Comparison of ENCODE assay signal across 29 cellular contexts in the genomic region with DNA sequence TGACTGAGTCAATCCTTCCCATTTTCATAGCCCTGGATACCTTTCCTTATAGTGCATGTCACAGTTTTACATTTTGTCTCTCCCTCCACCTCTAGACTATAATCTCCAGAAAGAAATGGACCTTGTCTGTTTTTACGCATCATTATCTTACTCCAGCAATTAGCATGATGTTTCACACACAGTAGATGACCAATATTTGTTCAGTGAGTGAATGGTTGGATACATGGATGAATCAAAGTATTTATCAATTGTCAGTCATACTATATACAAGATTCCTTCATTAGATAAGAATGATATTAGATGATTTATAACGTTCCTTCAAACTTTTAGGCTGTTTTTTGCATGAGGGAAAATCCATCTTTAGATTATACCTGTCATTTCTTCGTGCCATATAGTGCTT.
"Had no signal": no experiment of that assay in that cellular context is flagged by ENCODE, and none has a peak within 500 bp of the region (broad histone marks: within the 10 kb centered on the region; RNA-seq: fewer than 3 reads in every experiment).

No MANE protein-coding gene starts in this region.

- H3K27me3 ChIP-seq: stomach, suprapubic skin, testis, thyroid gland, tibial artery, tibial nerve, transverse colon, upper lobe of left lung, upper lobe of right lung, uterus, vagina had no signal

- H3K4me3 ChIP-seq: stomach, suprapubic skin, thoracic aorta, thyroid gland, tibial artery, tibial nerve, transverse colon, upper lobe of left lung, upper lobe of right lung, uterus, vagina had no signal

- H3K4me1 ChIP-seq: stomach, suprapubic skin, testis, thyroid gland, transverse colon, upper lobe of left lung, upper lobe of right lung, uterus, vagina had no signal

- H3K27me3 Mint-ChIP-seq: type B pancreatic cell had no signal

- H3K27ac ChIP-seq: stomach, suprapubic skin, testis, thoracic aorta, thyroid gland, tibial artery, tibial nerve, transverse colon, upper lobe of left lung, upper lobe of right lung, uterus, vagina had no signal

- FAIRE-seq: urothelium cell line had no signal

- DNase-seq: stimulated activated CD4-positive, alpha-beta T cell treated with anti-CD3 and anti-CD28 coated beads, Interleukin-2, amount 100 ng/mL, for 48 hours; stimulated activated CD4-positive, alpha-beta T cell treated with anti-CD3 and anti-CD28 coated beads, Interleukin-4, amount 100 ng/mL, for 1 hour; stimulated activated CD4-positive, alpha-beta T cell treated with anti-CD3 and anti-CD28 coated beads, Interleukin-4, amount 100 ng/mL, for 24 hours; stimulated activated CD4-positive, alpha-beta T cell treated with anti-CD3 and anti-CD28 coated beads, Interleukin-4, amount 100 ng/mL, for 4 hours; stimulated activated CD8-positive, alpha-beta memory T cell treated with anti-CD3 and anti-CD28 coated beads, Interleukin-4, amount 100 ng/mL, for 48 hours; stimulated activated naive B cell treated with anti-CD40 and anti-IgM and Interleukin-4, amounts not matched to agents 10 μg/mL and 1 μg/mL and 100 μg/mL, for 72 hours; stimulated activated naive CD4-positive, alpha-beta T cell; stimulated activated naive CD4-positive, alpha-beta T cell treated with Interleukin-2 at 50 U/mL for 16 hours; stimulated activated naive CD8-positive, alpha-beta T cell treated with anti-CD3 and anti-CD28 coated beads, Interleukin-15, amount 100 ng/mL, for 72 hours; stimulated activated naive CD8-positive, alpha-beta T cell treated with anti-CD3 and anti-CD28 coated beads, Interleukin-15, Interleukin-2, amounts not matched to agents 100 U/mL and 50 U/mL, for 24 hours; stomach; substantia nigra; testis; thyroid gland; tibial artery; transverse colon; trophoblast cell; upper lobe of right lung; uterus had no signal

- H3K9me3 ChIP-seq: stomach, suprapubic skin, testis, thoracic aorta, thyroid gland, tibial artery, tibial nerve, transverse colon, upper lobe of left lung, upper lobe of right lung, uterus, vagina had no signal

- H3K36me3 ChIP-seq: stomach, suprapubic skin, thoracic aorta, thyroid gland, tibial artery, tibial nerve, transverse colon, upper lobe of left lung, upper lobe of right lung, uterus, vagina had no signal

- H3K36me3 Mint-ChIP-seq: stimulated activated effector memory CD8-positive, alpha-beta T cell treated with anti-CD3 and anti-CD28 coated beads, Interleukin-12 subunit alpha, Interleukin-12 subunit beta, amount 100 ng/mL, for 72 hours; stimulated activated memory B cell treated with anti-CD40 and anti-IgM and Interleukin-4, amounts not matched to agents 10 μg/mL and 1 μg/mL and 100 μg/mL, for 72 hours; stimulated activated naive B cell treated with anti-CD40 and anti-IgM and Interleukin-4, amounts not matched to agents 10 μg/mL and 1 μg/mL and 100 μg/mL, for 72 hours had no signal

- H3K4me1 Mint-ChIP-seq: stimulated activated effector memory CD8-positive, alpha-beta T cell treated with anti-CD3 and anti-CD28 coated beads, Interleukin-12 subunit alpha, Interleukin-12 subunit beta, amount 100 ng/mL, for 72 hours; stimulated activated memory B cell treated with anti-CD40 and anti-IgM and Interleukin-4, amounts not matched to agents 10 μg/mL and 1 μg/mL and 100 μg/mL, for 72 hours; stimulated activated naive B cell treated with anti-CD40 and anti-IgM and Interleukin-4, amounts not matched to agents 10 μg/mL and 1 μg/mL and 100 μg/mL, for 72 hours; stimulated activated naive CD8-positive, alpha-beta T cell treated with anti-CD3 and anti-CD28 coated beads, Interleukin-15, amount 100 ng/mL, for 72 hours had no signal

- ATAC-seq: stimulated activated effector memory CD8-positive, alpha-beta T cell treated with anti-CD3 and anti-CD28 coated beads, Interleukin-12 subunit alpha, Interleukin-12 subunit beta, amount 100 ng/mL, for 72 hours; stimulated activated memory B cell treated with anti-CD40 and anti-IgM and Interleukin-4, amounts not matched to agents 10 μg/mL and 1 μg/mL and 100 μg/mL, for 72 hours; stimulated activated naive B cell treated with anti-CD40 and anti-IgM and Interleukin-4, amounts not matched to agents 10 μg/mL and 1 μg/mL and 100 μg/mL, for 72 hours; stimulated activated naive CD8-positive, alpha-beta T cell treated with anti-CD3 and anti-CD28 coated beads, Interleukin-15, amount 100 ng/mL, for 72 hours; stimulated activated naive CD8-positive, alpha-beta T cell treated with anti-CD3 and anti-CD28 coated beads, Interleukin-15, Interleukin-2, amounts not matched to agents 100 U/mL and 50 U/mL, for 24 hours; upper lobe of right lung had no signal

- H3K9me3 Mint-ChIP-seq: stimulated activated naive CD8-positive, alpha-beta T cell treated with anti-CD3 and anti-CD28 coated beads, Interleukin-15, Interleukin-2, amounts not matched to agents 100 ng/mL and 50 ng/mL, for 24 hours; type B pancreatic cell had no signal

- H3K27ac Mint-ChIP-seq: stimulated activated effector memory CD8-positive, alpha-beta T cell treated with anti-CD3 and anti-CD28 coated beads, Interleukin-12 subunit alpha, Interleukin-12 subunit beta, amount 100 ng/mL, for 72 hours; stimulated activated memory B cell treated with anti-CD40 and anti-IgM and Interleukin-4, amounts not matched to agents 10 μg/mL and 1 μg/mL and 100 μg/mL, for 72 hours; stimulated activated naive B cell treated with anti-CD40 and anti-IgM and Interleukin-4, amounts not matched to agents 10 μg/mL and 1 μg/mL and 100 μg/mL, for 72 hours; stimulated activated naive CD8-positive, alpha-beta T cell treated with anti-CD3 and anti-CD28 coated beads, Interleukin-15, amount 100 ng/mL, for 72 hours; stimulated activated naive CD8-positive, alpha-beta T cell treated with anti-CD3 and anti-CD28 coated beads, Interleukin-15, Interleukin-2, amounts not matched to agents 100 ng/mL and 50 ng/mL, for 24 hours; type B pancreatic cell had no signal

- H3K4me3 Mint-ChIP-seq: stimulated activated effector memory CD8-positive, alpha-beta T cell treated with anti-CD3 and anti-CD28 coated beads, Interleukin-12 subunit alpha, Interleukin-12 subunit beta, amount 100 ng/mL, for 72 hours; stimulated activated memory B cell treated with anti-CD40 and anti-IgM and Interleukin-4, amounts not matched to agents 10 μg/mL and 1 μg/mL and 100 μg/mL, for 72 hours; stimulated activated naive B cell treated with anti-CD40 and anti-IgM and Interleukin-4, amounts not matched to agents 10 μg/mL and 1 μg/mL and 100 μg/mL, for 72 hours; stimulated activated naive CD8-positive, alpha-beta T cell treated with anti-CD3 and anti-CD28 coated beads, Interleukin-15, amount 100 ng/mL, for 72 hours; stimulated activated naive CD8-positive, alpha-beta T cell treated with anti-CD3 and anti-CD28 coated beads, Interleukin-15, Interleukin-2, amounts not matched to agents 100 ng/mL and 50 ng/mL, for 24 hours; type B pancreatic cell had no signal
